In genomic region chr11:117997436-117998200, GRCh38 we compare ENCODE assay signal across 11 cellular contexts. TPM values are rescaled to one million over a fixed set of nuclear protein-coding genes. Genes with fewer than 3 reads are reported as not detected.
DNase-seq lines count a peak whose midpoint lies in the region; ATAC-seq and TF ChIP-seq lines count a peak whose summit lies in the region.
"Had no signal": no experiment of that assay in that cellular context is flagged by ENCODE, and none has a peak within 500 bp of the region (broad histone marks: within the 10 kb centered on the region; RNA-seq: fewer than 3 reads in every experiment).

No MANE protein-coding gene starts in this region.

- CTCF ChIA-PET in activated CD8-positive, alpha-beta T cell treated with anti-CD3 and anti-CD28 coated beads for 36 hours (lab: Charles Lee) = interaction anchor here (0.9 to 31.9 kb wide), 10 partner anchors 9 to 182 kb away, joined by 3 to 386 read pairs (median 4); partner anchors contain the start of gene IL10RA

- H3K9me3 ChIP-seq in spleen (no peaks in the 10 kb centered on the region), right lobe of liver (no peaks in the 10 kb centered on the region)
- H3K9me3 ChIP-seq: gastroesophageal sphincter had no signal

- no peaks in the 10 kb centered on the region for H3K27me3 Mint-ChIP-seq in activated T-cell treated with anti-CD3 and anti-CD28 coated beads, Interleukin-2, amount 50 U/mL, for 24 hours
- no peaks in the 10 kb centered on the region for H3K27me3 Mint-ChIP-seq in activated CD8-positive, alpha-beta T cell treated with anti-CD3 and anti-CD28 coated beads for 36 hours

- TF ChIP-seq POLR2A in spleen (IDR thresholded peaks at IDR 0.05) (no peak), right lobe of liver (IDR thresholded peaks at IDR 0.05) (no peak)

- intact Hi-C loops in activated CD8-positive, alpha-beta T cell treated with anti-CD3 and anti-CD28 coated beads for 36 hours (cut with micrococcal nuclease) = no loop called here
- intact Hi-C loops in spleen (cut with DNase I; ENCODE audit: low total_unique reads) (no loop called here), right lobe of liver (cut with DNase I) (no loop called here)

- H3K27ac ChIP-seq in spleen (peak overlapping the region in 7 of 8 donors; percentile 30 to 98 (median 95)), right lobe of liver (no peak overlapping the region)
- H3K27ac ChIP-seq: gastroesophageal sphincter had no signal

- H3K4me3 Mint-ChIP-seq in activated T-cell treated with anti-CD3 and anti-CD28 coated beads, Interleukin-2, amount 50 U/mL, for 24 hours = peak overlapping the region; percentile 13
- no peak overlapping the region for H3K4me3 Mint-ChIP-seq in activated CD8-positive, alpha-beta T cell treated with anti-CD3 and anti-CD28 coated beads for 36 hours

- no peak overlapping the region for H3K4me3 ChIP-seq in spleen
- H3K4me3 ChIP-seq in right lobe of liver = no peak overlapping the region
- H3K4me3 ChIP-seq: gastroesophageal sphincter had no signal

- H3K27ac Mint-ChIP-seq in activated T-cell treated with anti-CD3 and anti-CD28 coated beads, Interleukin-2, amount 50 U/mL, for 24 hours = peak overlapping the region; percentile 94
- H3K27ac Mint-ChIP-seq in activated CD8-positive, alpha-beta T cell treated with anti-CD3 and anti-CD28 coated beads for 36 hours = peak overlapping the region; percentile 68

- POLR2A ChIA-PET in activated CD8-positive, alpha-beta T cell treated with anti-CD3 and anti-CD28 coated beads for 36 hours (lab: Charles Lee) = interaction anchor here (0.8 to 33.1 kb wide), 10 partner anchors 3 to 54 kb away, joined by 3 to 710 read pairs (median 4); partner anchors contain the start of gene IL10RA

- WGBS in spleen, 5 donors = 76 to 88% (median 83%) methylated on average over 8 of the region's 8 CpGs
- 76% methylated on average over 8 of the region's 8 CpGs for WGBS in right lobe of liver (ENCODE audit: insufficient coverage, low coverage, low lambda C conversion rate, missing lambda C conversion rate)

- no peaks in the 10 kb centered on the region for H3K27me3 ChIP-seq in spleen (replicated peaks in 1 of 7)
- no peaks in the 10 kb centered on the region for H3K27me3 ChIP-seq in right lobe of liver
- H3K27me3 ChIP-seq: gastroesophageal sphincter had no signal

- ATAC-seq in HG02759 (IDR thresholded peaks at IDR 0.05; ENCODE audit: unreplicated experiment) (peak; percentile 26), right lobe of liver (no peak)
- no peak for ATAC-seq in activated CD8-positive, alpha-beta T cell treated with anti-CD3 and anti-CD28 coated beads for 36 hours
- ATAC-seq: gastroesophageal sphincter had no signal

- H3K36me3 ChIP-seq in spleen = peaks cover 0 to 84% (median 72%) of the 10 kb centered on the region in 6 donors
- H3K36me3 ChIP-seq in right lobe of liver = peaks cover 0 to 9% (median 0%) of the 10 kb centered on the region in 4 donors

- DNase-seq in activated T-cell treated with anti-CD3 and anti-CD28 coated beads, Interleukin-2, amount 50 U/mL, for 24 hours = peak; percentile 63
- DNase-seq in activated T-cell treated with anti-CD3 and anti-CD28 coated beads, Interleukin-2, amount 50 U/mL, for 1 hour = no peak
- DNase-seq in activated CD8-positive, alpha-beta T cell treated with anti-CD3 and anti-CD28 coated beads for 36 hours = peak; percentile 58
- no peak for DNase-seq in spleen
- no peak for DNase-seq in NCI-H2081 (lab: John Stamatoyannopoulos, UW)
- no peak for DNase-seq in right lobe of liver
- no peak for DNase-seq in NOMO-1 (lab: John Stamatoyannopoulos, UW; ENCODE audit: unreplicated experiment in 2 of 2)
- DNase-seq: NCI-H2227 treated with DMSO at 0.1 percent for 48 hours, SHP77 had no signal

- H3K36me3 Mint-ChIP-seq in activated T-cell treated with anti-CD3 and anti-CD28 coated beads, Interleukin-2, amount 50 U/mL, for 24 hours (ENCODE audit: low read depth) = peaks cover 92% of the 10 kb centered on the region
- H3K36me3 Mint-ChIP-seq in activated CD8-positive, alpha-beta T cell treated with anti-CD3 and anti-CD28 coated beads for 36 hours (ENCODE audit: low read depth) = peaks cover 82% of the 10 kb centered on the region

- TF ChIP-seq CTCF in activated CD8-positive, alpha-beta T cell treated with anti-CD3 and anti-CD28 coated beads for 36 hours (IDR thresholded peaks at IDR 0.05) = no peak
- TF ChIP-seq CTCF in spleen (IDR thresholded peaks at IDR 0.05 in 8 of 11, conservative IDR thresholded peaks at IDR 0.05 in 3 of 11) = no peak
- no peak for TF ChIP-seq CTCF in right lobe of liver (IDR thresholded peaks at IDR 0.05)

- no peaks in the 10 kb centered on the region for H3K9me3 Mint-ChIP-seq in activated T-cell treated with anti-CD3 and anti-CD28 coated beads, Interleukin-2, amount 50 U/mL, for 24 hours
- H3K9me3 Mint-ChIP-seq in activated CD8-positive, alpha-beta T cell treated with anti-CD3 and anti-CD28 coated beads for 36 hours = peaks cover 3% of the 10 kb centered on the region

- H3K4me1 ChIP-seq in spleen = peaks cover 14 to 100% (median 83%) of the 10 kb centered on the region in 6 donors
- H3K4me1 ChIP-seq in right lobe of liver = peaks cover 0 to 4% (median 0%) of the 10 kb centered on the region in 4 donors

- peaks cover 97% of the 10 kb centered on the region for H3K4me1 Mint-ChIP-seq in activated T-cell treated with anti-CD3 and anti-CD28 coated beads, Interleukin-2, amount 50 U/mL, for 24 hours (ENCODE audit: low read depth)
- peaks cover 89% of the 10 kb centered on the region for H3K4me1 Mint-ChIP-seq in activated CD8-positive, alpha-beta T cell treated with anti-CD3 and anti-CD28 coated beads for 36 hours (ENCODE audit: low read depth)

RNA-seq across cellular contexts. Expression of gene IL10RA, which starts 11.4 kb away (rescaled TPM):
- 10 to 100 TPM; 73.3 to 80.9 TPM for total RNA-seq in activated CD8-positive, alpha-beta T cell treated with anti-CD3 and anti-CD28 coated beads for 36 hours
- total RNA-seq in spleen (100 to 1,000 TPM; 114 to 239 (median 171) TPM), right lobe of liver (10 to 100 TPM in 2 of 6 experiments, 1 to 10 TPM in 4; 4.9 to 17.9 (median 7.4) TPM)
- 10 to 100 TPM; 32.9 to 39.4 (median 38.3) TPM for polyA plus RNA-seq in spleen

Comparison
In these comparisons a context has a peak if more than half of its experiments do, and no peak if none do; other contexts are left out.
1. DNase-seq: peak in activated T-cell treated with anti-CD3 and anti-CD28 coated beads, Interleukin-2, amount 50 U/mL, for 24 hours (single experiment) and activated CD8-positive, alpha-beta T cell treated with anti-CD3 and anti-CD28 coated beads for 36 hours (single experiment); none in activated T-cell treated with anti-CD3 and anti-CD28 coated beads, Interleukin-2, amount 50 U/mL, for 1 hour (single experiment), spleen (single experiment), NCI-H2081 (0 of 2), right lobe of liver (0 of 3) and NOMO-1 (0 of 2).
2. H3K27ac ChIP-seq: peak in spleen (7 of 8); none in right lobe of liver (0 of 3).